19 cellular contexts compared by ENCODE assay signal in genomic region chrX:68868902-68869800, GRCh38. TPM values are rescaled to one million over a fixed set of nuclear protein-coding genes. Genes with fewer than 3 reads are reported as not detected.
DNase-seq lines count a peak whose midpoint lies in the region; ATAC-seq and TF ChIP-seq lines count a peak whose summit lies in the region.
"Had no signal": no experiment of that assay in that cellular context is flagged by ENCODE, and none has a peak within 500 bp of the region (broad histone marks: within the 10 kb centered on the region; RNA-seq: fewer than 3 reads in every experiment).

No MANE protein-coding gene starts in this region.

- H3K27ac ChIP-seq in HEK293 (ENCODE audit: extremely low read depth, low read depth, low read length) = no peak overlapping the region
- peak overlapping the region; percentile 58 for H3K27ac ChIP-seq in duodenal mucosa (ENCODE audit: low read depth, low read length)
- no peak overlapping the region for H3K27ac ChIP-seq in heart right ventricle
- H3K27ac ChIP-seq in tibial artery = no peak overlapping the region
- H3K27ac ChIP-seq: prostate gland had no signal

- POLR2A ChIA-PET in HEK293 (lab: Yijun Ruan, JAX) = interaction anchor here (2.2 kb wide), 1 partner anchor 40 kb away, joined by 14 read pairs; the partner anchor contains the start of gene EFNB1

- H3K9ac ChIP-seq in duodenal mucosa (ENCODE audit: low read depth in 1 of 2, low read length in 2 of 2) = no peak overlapping the region

- H3K36me3 ChIP-seq in HEK293 (ENCODE audit: control insufficient read depth in 2 of 2, insufficient read depth in 1 of 2, low read length in 2 of 2) = no peaks in the 10 kb centered on the region
- H3K36me3 ChIP-seq in duodenal mucosa (ENCODE audit: control insufficient read depth in 1 of 2, insufficient read depth in 2 of 2, low read length in 2 of 2) = no peaks in the 10 kb centered on the region
- no peaks in the 10 kb centered on the region for H3K36me3 ChIP-seq in heart right ventricle
- H3K36me3 ChIP-seq in tibial artery = no peaks in the 10 kb centered on the region
- H3K36me3 ChIP-seq: prostate gland had no signal

- 78 to 90% methylated on average over 5 of the region's 5 CpGs for WGBS in heart right ventricle, 2 donors

- H3K36me3 Mint-ChIP-seq in activated T-cell treated with anti-CD3 and anti-CD28 coated beads, Interleukin-2, amount 50 U/mL, for 24 hours (ENCODE audit: low read depth) = no peaks in the 10 kb centered on the region
- no peaks in the 10 kb centered on the region for H3K36me3 Mint-ChIP-seq in stimulated activated effector memory CD8-positive, alpha-beta T cell treated with anti-CD3 and anti-CD28 coated beads, Interleukin-12 subunit alpha, Interleukin-12 subunit beta, amount 100 ng/mL, for 72 hours
- H3K36me3 Mint-ChIP-seq: activated naive CD4-positive, alpha-beta T cell treated with anti-CD3 and anti-CD28 coated beads, Interleukin-2, amount 50 U/mL, for 24 hours; stimulated activated memory B cell treated with anti-CD40 and anti-IgM and Interleukin-4, amounts not matched to agents 10 μg/mL and 1 μg/mL and 100 μg/mL, for 72 hours had no signal

- no peaks in the 10 kb centered on the region for H3K9me3 Mint-ChIP-seq in activated T-cell treated with anti-CD3 and anti-CD28 coated beads, Interleukin-2, amount 50 U/mL, for 24 hours
- H3K9me3 Mint-ChIP-seq in stimulated activated effector memory CD8-positive, alpha-beta T cell treated with anti-CD3 and anti-CD28 coated beads, Interleukin-12 subunit alpha, Interleukin-12 subunit beta, amount 100 ng/mL, for 72 hours = no peaks in the 10 kb centered on the region
- H3K9me3 Mint-ChIP-seq: activated CD4-positive, alpha-beta T cell treated with anti-CD3 and anti-CD28 coated beads, Interleukin-2, amount 10 ng/mL, durations not matched to agents 7 days and 5 days; activated naive CD4-positive, alpha-beta T cell treated with anti-CD3 and anti-CD28 coated beads, Interleukin-2, amount 50 U/mL, for 24 hours; stimulated activated memory B cell treated with anti-CD40 and anti-IgM and Interleukin-4, amounts not matched to agents 10 μg/mL and 1 μg/mL and 100 μg/mL, for 72 hours had no signal

- H3K4me1 Mint-ChIP-seq in activated T-cell treated with anti-CD3 and anti-CD28 coated beads, Interleukin-2, amount 50 U/mL, for 24 hours (ENCODE audit: low read depth) = peaks cover 12% of the 10 kb centered on the region
- peaks cover 12% of the 10 kb centered on the region for H3K4me1 Mint-ChIP-seq in stimulated activated effector memory CD8-positive, alpha-beta T cell treated with anti-CD3 and anti-CD28 coated beads, Interleukin-12 subunit alpha, Interleukin-12 subunit beta, amount 100 ng/mL, for 72 hours

- no peak overlapping the region for H3K4me3 Mint-ChIP-seq in activated T-cell treated with anti-CD3 and anti-CD28 coated beads, Interleukin-2, amount 50 U/mL, for 24 hours
- H3K4me3 Mint-ChIP-seq in stimulated activated effector memory CD8-positive, alpha-beta T cell treated with anti-CD3 and anti-CD28 coated beads, Interleukin-12 subunit alpha, Interleukin-12 subunit beta, amount 100 ng/mL, for 72 hours = no peak overlapping the region
- H3K4me3 Mint-ChIP-seq: activated CD4-positive, alpha-beta T cell treated with anti-CD3 and anti-CD28 coated beads, Interleukin-2, amount 10 ng/mL, durations not matched to agents 7 days and 5 days; activated naive CD4-positive, alpha-beta T cell treated with anti-CD3 and anti-CD28 coated beads, Interleukin-2, amount 50 U/mL, for 24 hours; stimulated activated memory B cell treated with anti-CD40 and anti-IgM and Interleukin-4, amounts not matched to agents 10 μg/mL and 1 μg/mL and 100 μg/mL, for 72 hours had no signal

- peak overlapping the region; percentile 1 for H3K27ac Mint-ChIP-seq in activated T-cell treated with anti-CD3 and anti-CD28 coated beads, Interleukin-2, amount 50 U/mL, for 24 hours
- H3K27ac Mint-ChIP-seq in stimulated activated effector memory CD8-positive, alpha-beta T cell treated with anti-CD3 and anti-CD28 coated beads, Interleukin-12 subunit alpha, Interleukin-12 subunit beta, amount 100 ng/mL, for 72 hours = peak overlapping the region; percentile 46
- H3K27ac Mint-ChIP-seq: activated CD4-positive, alpha-beta T cell treated with anti-CD3 and anti-CD28 coated beads, Interleukin-2, amount 10 ng/mL, durations not matched to agents 7 days and 5 days; activated naive CD4-positive, alpha-beta T cell treated with anti-CD3 and anti-CD28 coated beads, Interleukin-2, amount 50 U/mL, for 24 hours; stimulated activated memory B cell treated with anti-CD40 and anti-IgM and Interleukin-4, amounts not matched to agents 10 μg/mL and 1 μg/mL and 100 μg/mL, for 72 hours had no signal

- H3K4me3 ChIP-seq in HEK293 (ENCODE audit: low read depth, low read length) = no peak overlapping the region
- no peak overlapping the region for H3K4me3 ChIP-seq in duodenal mucosa (ENCODE audit: low read depth in 1 of 2, low read length in 2 of 2)
- no peak overlapping the region for H3K4me3 ChIP-seq in heart right ventricle
- H3K4me3 ChIP-seq in tibial artery = no peak overlapping the region
- H3K4me3 ChIP-seq: prostate gland had no signal

- no peak for DNase-seq in activated T-cell treated with anti-CD3 and anti-CD28 coated beads, Interleukin-2, amount 50 U/mL, for 24 hours
- no peak for DNase-seq in activated T-cell treated with anti-CD3 and anti-CD28 coated beads, Interleukin-2, amount 50 U/mL, for 48 hours
- DNase-seq in stimulated activated effector memory CD8-positive, alpha-beta T cell treated with anti-CD3 and anti-CD28 coated beads, Interleukin-12 subunit alpha, Interleukin-12 subunit beta, amount 100 ng/mL, for 72 hours (ENCODE audit: low spot score in 2 of 2) = no peak
- no peak for DNase-seq in heart right ventricle
- no peak for DNase-seq in NCI-H1436 (lab: John Stamatoyannopoulos, UW)
- DNase-seq in tibial artery = no peak
- DNase-seq: activated CD4-positive, alpha-beta T cell treated with anti-CD3 and anti-CD28 coated beads, Interleukin-2, amount 10 ng/mL, durations not matched to agents 7 days and 5 days; effector CD4-positive, alpha-beta T cell; foreskin fibroblast; NCI-H1092; NCI-H2081; SHP77 treated with DMSO at 0.1 percent for 48 hours; stimulated activated CD4-positive, alpha-beta T cell treated with anti-CD3 and anti-CD28 coated beads, Interleukin-1b, Interleukin-23, amount 100 ng/mL, for 48 hours; T-helper 1 cell had no signal

- no peaks in the 10 kb centered on the region for H3K4me1 ChIP-seq in HEK293 (ENCODE audit: control insufficient read depth, insufficient read depth, low read length)
- peaks cover 36 to 52% of the 10 kb centered on the region in 2 donors for H3K4me1 ChIP-seq in duodenal mucosa (ENCODE audit: control insufficient read depth in 1 of 2, insufficient read depth in 2 of 2, low read length in 2 of 2)
- peaks cover 0 to 11% (median 0%) of the 10 kb centered on the region in 9 donors for H3K4me1 ChIP-seq in heart right ventricle
- no peaks in the 10 kb centered on the region for H3K4me1 ChIP-seq in tibial artery
- H3K4me1 ChIP-seq: prostate gland had no signal

- intact Hi-C loops in heart right ventricle (cut with DNase I) (no loop called here), tibial artery (cut with DNase I; ENCODE audit: low total_unique reads) (no loop called here)

- peak; percentile 26 for ATAC-seq in stimulated activated effector memory CD8-positive, alpha-beta T cell treated with anti-CD3 and anti-CD28 coated beads, Interleukin-12 subunit alpha, Interleukin-12 subunit beta, amount 100 ng/mL, for 72 hours
- ATAC-seq in heart right ventricle = no peak
- ATAC-seq: stimulated activated memory B cell treated with anti-CD40 and anti-IgM and Interleukin-4, amounts not matched to agents 10 μg/mL and 1 μg/mL and 100 μg/mL, for 72 hours had no signal

- TF ChIP-seq CTCF in HEK293 (tag by site-specific recombination; IDR thresholded peaks at IDR 0.05) (no peak), heart right ventricle (IDR thresholded peaks at IDR 0.05) (no peak), tibial artery (IDR thresholded peaks at IDR 0.05) (no peak)

- H3K9me3 ChIP-seq in HEK293 (ENCODE audit: control insufficient read depth, insufficient read depth, low read depth, low read length) (no peaks in the 10 kb centered on the region), duodenal mucosa (ENCODE audit: control insufficient read depth in 1 of 2, low read length in 2 of 2) (no peaks in the 10 kb centered on the region), heart right ventricle (no peaks in the 10 kb centered on the region), tibial artery (no peaks in the 10 kb centered on the region)
- H3K9me3 ChIP-seq: prostate gland had no signal

- CTCF ChIA-PET in HEK293 (lab: Yijun Ruan, JAX) = interaction anchor here (0.6 to 1.2 kb wide), 4 partner anchors 35 to 519 kb away, joined by 3 read pairs; no protein-coding TSS in a partner anchor

- H3K27me3 ChIP-seq in duodenal mucosa (ENCODE audit: control insufficient read depth in 1 of 2, insufficient read depth in 2 of 2, low read length in 2 of 2) (no peaks in the 10 kb centered on the region), heart right ventricle (peaks cover 0 to 16% (median 0%) of the 10 kb centered on the region in 7 donors), tibial artery (no peaks in the 10 kb centered on the region)

- peaks cover 27% of the 10 kb centered on the region for H3K27me3 Mint-ChIP-seq in activated T-cell treated with anti-CD3 and anti-CD28 coated beads, Interleukin-2, amount 50 U/mL, for 24 hours
- H3K27me3 Mint-ChIP-seq: activated CD4-positive, alpha-beta T cell treated with anti-CD3 and anti-CD28 coated beads, Interleukin-2, amount 10 ng/mL, durations not matched to agents 7 days and 5 days; activated naive CD4-positive, alpha-beta T cell treated with anti-CD3 and anti-CD28 coated beads, Interleukin-2, amount 50 U/mL, for 24 hours had no signal

TF ChIP-seq in HEK293, 187 proteins besides CTCF, POLR2A, EP300 and RAD21:
- TF ChIP-seq ELK4 (IDR thresholded peaks at IDR 0.05; ENCODE audit: borderline replicate concordance, low read depth, low read length) (no peak), EGR2 (tag by site-specific recombination; IDR thresholded peaks at IDR 0.05; ENCODE audit: low read depth) (peak; percentile 33; the same call in 1 of the 2 replicates)

RNA-seq across cellular contexts. Expression of gene EFNB1, which starts 40.3 kb away (rescaled TPM):
- total RNA-seq in heart right ventricle = 10 to 100 TPM; 10.8 to 45.1 (median 16.5) TPM
- 10 to 100 TPM; 30.3 to 33.5 TPM for polyA plus RNA-seq in heart right ventricle
